Comparison of ENCODE assay signal across 12 cellular contexts in genomic region chr11:116960916-116961315, GRCh38.
DNase-seq lines count a peak whose midpoint lies in the region; ATAC-seq, FAIRE-seq and TF ChIP-seq lines count a peak whose summit lies in the region.
"Had no signal": no experiment of that assay in that cellular context is flagged by ENCODE, and none has a peak within 500 bp of the region (broad histone marks: within the 10 kb centered on the region; RNA-seq: fewer than 3 reads in every experiment).

No MANE protein-coding gene starts in this region.

- H3K4me1 Mint-ChIP-seq in progenitor cell of endocrine pancreas (ENCODE audit: low read depth), result peaks cover 20% of the 10 kb centered on the region
- H3K4me1 Mint-ChIP-seq in T-helper 2 cell treated with Interferon-gamma antibody and Interleukin-4, amounts not matched to agents 5 μg/mL and 100 μg/mL, for 36 hours (ENCODE audit: low read depth), result peaks cover 8% of the 10 kb centered on the region

- no peaks in the 10 kb centered on the region for H3K27me3 Mint-ChIP-seq in progenitor cell of endocrine pancreas
- H3K27me3 Mint-ChIP-seq in T-helper 2 cell treated with Interferon-gamma antibody and Interleukin-4, amounts not matched to agents 5 μg/mL and 100 μg/mL, for 36 hours (ENCODE audit: low read depth), result no peaks in the 10 kb centered on the region

- H3K79me2 ChIP-seq in fibroblast of lung (ENCODE audit: control insufficient read depth, insufficient read depth, low read length), result peaks cover 2% of the 10 kb centered on the region

- peak overlapping the region; percentile 66 for H3K4me2 ChIP-seq in fibroblast of lung (ENCODE audit: extremely low read depth, insufficient read depth, low read length)

- H3K4me1 ChIP-seq in SJSA1 (replicated peaks), result peaks cover 17% of the 10 kb centered on the region
- peaks cover 6% of the 10 kb centered on the region for H3K4me1 ChIP-seq in fibroblast of lung (ENCODE audit: control insufficient read depth, extremely low read depth, insufficient read depth, low read length)

- H3K4me3 Mint-ChIP-seq in progenitor cell of endocrine pancreas (ENCODE audit: low read depth), result no peak overlapping the region
- H3K4me3 Mint-ChIP-seq in T-helper 2 cell treated with Interferon-gamma antibody and Interleukin-4, amounts not matched to agents 5 μg/mL and 100 μg/mL, for 36 hours, result no peak overlapping the region

- peak overlapping the region; percentile 29 for H3K27ac Mint-ChIP-seq in progenitor cell of endocrine pancreas
- no peak overlapping the region for H3K27ac Mint-ChIP-seq in T-helper 2 cell treated with Interferon-gamma antibody and Interleukin-4, amounts not matched to agents 5 μg/mL and 100 μg/mL, for 36 hours

- H3K36me3 Mint-ChIP-seq in progenitor cell of endocrine pancreas (ENCODE audit: insufficient read depth), result peaks cover 2% of the 10 kb centered on the region
- peaks cover 8% of the 10 kb centered on the region for H3K36me3 Mint-ChIP-seq in T-helper 2 cell treated with Interferon-gamma antibody and Interleukin-4, amounts not matched to agents 5 μg/mL and 100 μg/mL, for 36 hours (ENCODE audit: low read depth)

- H3K36me3 ChIP-seq in SJSA1 (no peaks in the 10 kb centered on the region), fibroblast of lung (ENCODE audit: control insufficient read depth, insufficient read depth, low read length) (no peaks in the 10 kb centered on the region)

- H3K9ac ChIP-seq in fibroblast of lung (ENCODE audit: insufficient read depth, low read length), result no peak overlapping the region

- peak; percentile 17 for FAIRE-seq in GM12892 (lab: Jason Lieb, UNC)

- H3K27me3 ChIP-seq in SJSA1 (replicated peaks), result no peaks in the 10 kb centered on the region
- no peaks in the 10 kb centered on the region for H3K27me3 ChIP-seq in fibroblast of lung (ENCODE audit: control insufficient read depth, insufficient read depth, low read length)
- H3K27me3 ChIP-seq: upper lobe of left lung had no signal

- no peak for ATAC-seq in HG02588 (IDR thresholded peaks at IDR 0.05; ENCODE audit: unreplicated experiment)
- ATAC-seq in GM21737 (IDR thresholded peaks at IDR 0.05; ENCODE audit: unreplicated experiment), result no peak

- no peak for TF ChIP-seq CTCF in fibroblast of lung (conservative IDR thresholded peaks at IDR 0.05 in 1 of 2, IDR thresholded peaks at IDR 0.05 in 1 of 2; ENCODE audit: low read depth in 1 of 2, low read length in 2 of 2)
- no peak for TF ChIP-seq CTCF in progenitor cell of endocrine pancreas (IDR thresholded peaks at IDR 0.05; ENCODE audit: unreplicated experiment)

- no peak overlapping the region for H2AFZ ChIP-seq in fibroblast of lung (ENCODE audit: low read length)

- no peaks in the 10 kb centered on the region for H3K9me3 Mint-ChIP-seq in progenitor cell of endocrine pancreas (ENCODE audit: low read depth)
- no peaks in the 10 kb centered on the region for H3K9me3 Mint-ChIP-seq in T-helper 2 cell treated with Interferon-gamma antibody and Interleukin-4, amounts not matched to agents 5 μg/mL and 100 μg/mL, for 36 hours

- H3K4me3 ChIP-seq in SJSA1 (no peak overlapping the region), fibroblast of lung (replicated peaks in 1 of 4; ENCODE audit: control extremely low read depth in 1 of 4, insufficient read depth in 1 of 4, low read depth in 3 of 4, low read length in 4 of 4) (no peak overlapping the region)
- H3K4me3 ChIP-seq: skin epidermis, upper lobe of left lung had no signal

- no peaks in the 10 kb centered on the region for H3K9me3 ChIP-seq in SJSA1 (replicated peaks)
- no peaks in the 10 kb centered on the region for H3K9me3 ChIP-seq in fibroblast of lung (ENCODE audit: control insufficient read depth, insufficient read depth, low read depth, low read length)
- H3K9me3 ChIP-seq: upper lobe of left lung had no signal

- H3K27ac ChIP-seq in SJSA1 (peak overlapping the region; percentile 47), fibroblast of lung (ENCODE audit: insufficient read depth, low read length) (no peak overlapping the region)
- H3K27ac ChIP-seq: upper lobe of left lung had no signal

- TF ChIP-seq POLR2A in GM12892 (IDR thresholded peaks at IDR 0.05; ENCODE audit: low read depth, low read length), result no peak

- DNase-seq in GM12892 (ENCODE audit: insufficient read length), result no peak
- peak; percentile 58 to 59 for DNase-seq in SJSA1 (ENCODE audit: low read depth in 1 of 2, low spot score in 2 of 2)
- DNase-seq in fibroblast of lung (ENCODE audit: low read depth in 2 of 2), result peak; percentile 72 to 88
- no peak for DNase-seq in progenitor cell of endocrine pancreas (ENCODE audit: low spot score, unreplicated experiment)
- DNase-seq in NAMALWA (ENCODE audit: low spot score), result no peak
- no peak for DNase-seq in T-helper 2 cell treated with Interferon-gamma antibody and Interleukin-4, amounts not matched to agents 5 μg/mL and 100 μg/mL, for 36 hours (ENCODE audit: low spot score)
- DNase-seq: activated gamma-delta T cell, Karpas-422, upper lobe of left lung had no signal

- H4K20me1 ChIP-seq in fibroblast of lung (ENCODE audit: control insufficient read depth, extremely low read depth, insufficient read depth, low read length), result no peaks in the 10 kb centered on the region

Comparison
In these comparisons a context has a peak if more than half of its experiments do, and no peak if none do; other contexts are left out.
1. DNase-seq: peak in SJSA1 (2 of 2) and fibroblast of lung (2 of 2); none in GM12892 (single experiment), progenitor cell of endocrine pancreas (single experiment), NAMALWA (single experiment) and T-helper 2 cell treated with Interferon-gamma antibody and Interleukin-4, amounts not matched to agents 5 μg/mL and 100 μg/mL, for 36 hours (single experiment).